ENCODE assay signal across 8 cellular contexts in the genomic region with DNA sequence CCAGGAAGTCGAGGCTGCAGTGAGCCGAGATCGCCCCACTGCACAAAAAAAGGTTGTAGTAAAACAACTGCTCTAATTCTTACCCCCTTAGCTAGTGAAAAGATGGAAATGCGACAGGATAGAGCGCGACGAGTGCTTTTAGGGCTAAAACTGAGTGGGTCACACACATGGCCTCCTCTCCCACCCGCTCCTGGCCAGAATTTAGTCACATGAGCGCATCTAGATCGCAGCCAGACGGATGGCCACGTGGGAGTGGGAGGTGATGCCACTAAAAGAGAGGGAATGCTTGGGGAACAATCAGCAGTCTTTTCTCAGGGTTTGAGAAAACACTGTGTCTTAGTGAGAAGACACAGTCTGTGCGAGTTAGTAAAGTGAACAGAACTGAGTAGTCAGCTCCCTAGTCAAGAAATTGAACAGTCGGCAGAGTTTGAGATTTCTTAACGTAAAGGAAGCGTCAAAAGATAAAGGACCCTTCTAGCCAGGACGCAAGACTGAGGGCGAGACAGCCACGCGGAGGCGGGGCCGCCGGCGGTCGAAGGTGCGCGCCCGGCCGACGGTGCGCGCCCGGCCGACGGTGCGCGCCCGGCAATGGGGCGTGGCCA. TPM values are rescaled to one million over a fixed set of nuclear protein-coding genes. Genes with fewer than 3 reads are reported as not detected.
DNase-seq lines count a peak whose midpoint lies in the region; ATAC-seq and TF ChIP-seq lines count a peak whose summit lies in the region.

No MANE protein-coding gene starts in this region.

- H2AFZ ChIP-seq in OCI-LY7 (ENCODE audit: low read length): peak overlapping the region; percentile 98

- H3K4me3 ChIP-seq in OCI-LY7 (ENCODE audit: low read depth, low read length, poor library complexity, severe bottlenecking): peak overlapping the region; percentile 94
- H3K4me3 ChIP-seq in epithelial cell of proximal tubule (ENCODE audit: low read depth, low read length): peak overlapping the region; percentile 32
- H3K4me3 ChIP-seq in retinal pigment epithelial cell (ENCODE audit: low read length): peak overlapping the region; percentile 34

- TF ChIP-seq CTCF in OCI-LY7 (conservative IDR thresholded peaks at IDR 0.05; ENCODE audit: low read length) (no peak), epithelial cell of proximal tubule (conservative IDR thresholded peaks at IDR 0.05; ENCODE audit: low read depth, low read length) (no peak), retinal pigment epithelial cell (conservative IDR thresholded peaks at IDR 0.05; ENCODE audit: low read depth, low read length) (no peak)

- peaks cover 24% of the 10 kb centered on the region for H3K4me1 ChIP-seq in OCI-LY7 (ENCODE audit: insufficient read depth, low read length, poor library complexity, severe bottlenecking)

- intact Hi-C loops in OCI-LY7 (cut with micrococcal nuclease; ENCODE audit: unreplicated experiment): loop anchor here (1.0 kb wide), 1 partner anchor 145 kb away; no protein-coding TSS in a partner anchor

- H3K9me2 ChIP-seq in OCI-LY7 (ENCODE audit: insufficient read depth, low read length): no peaks in the 10 kb centered on the region

- DNase-seq in OCI-LY7 (ENCODE audit: low spot score): no peak
- DNase-seq in epithelial cell of proximal tubule (ENCODE audit: low read depth): no peak
- no peak for DNase-seq in retinal pigment epithelial cell (ENCODE audit: low read depth)
- DNase-seq in ecto neural progenitor cell (ENCODE audit: low spot score): no peak
- no peak for DNase-seq in NCI-H524 (lab: John Stamatoyannopoulos, UW)

- BruUV-seq in OCI-LY7 (replicated peaks; lab: Mats Ljungman, UMichigan): no TSS peak

- H3K79me2 ChIP-seq in OCI-LY7 (ENCODE audit: insufficient read depth, low read depth, low read length): peaks cover 12% of the 10 kb centered on the region

- H3K27ac ChIP-seq in OCI-LY7 (ENCODE audit: low read depth, low read length, poor library complexity, severe bottlenecking): peak overlapping the region; percentile 62

- ATAC-seq in GM18502 (IDR thresholded peaks at IDR 0.05; ENCODE audit: poor library complexity, unreplicated experiment) (peak; percentile 1), GM21515 (IDR thresholded peaks at IDR 0.05; ENCODE audit: unreplicated experiment) (no peak), HG02981 (IDR thresholded peaks at IDR 0.05; ENCODE audit: unreplicated experiment) (no peak)

- CTCF ChIA-PET in OCI-LY7 (lab: Charles Lee; ENCODE audit: unreplicated experiment): no interaction called here

- no peaks in the 10 kb centered on the region for H3K9me3 ChIP-seq in OCI-LY7 (ENCODE audit: low read length)

- peaks cover 22% of the 10 kb centered on the region; the same call in 1 of the 2 replicates for H3K36me3 ChIP-seq in OCI-LY7 (ENCODE audit: insufficient read depth, low read length)

- H3K4me2 ChIP-seq in OCI-LY7 (ENCODE audit: low read length): peak overlapping the region; percentile 94

- peaks cover 15% of the 10 kb centered on the region for H4K20me1 ChIP-seq in OCI-LY7 (ENCODE audit: insufficient read depth, low read length)

- POLR2A ChIA-PET in OCI-LY7 (lab: Charles Lee): interaction anchor here (0.5 to 1.5 kb wide), 6 partner anchors 9 to 286 kb away, joined by 3 to 10 read pairs (median 4); a partner anchor contains a TSS

RNA-seq across cellular contexts. Expression of a gene that starts 0.7 kb away (rescaled TPM):
- total RNA-seq in OCI-LY7 (2014; rRNA removed; shearing (Covaris generic)): 21.1 and 22.2 TPM in 2 replicates
- total RNA-seq in OCI-LY7 (2022) (12.3 and 14.4 TPM in 2 replicates), epithelial cell of proximal tubule (9.8 and 10.0 TPM in 2 replicates)

RNA-seq across cellular contexts. Expression of a gene that starts 23.3 kb away (rescaled TPM):
- total RNA-seq in OCI-LY7 (2014; rRNA removed; shearing (Covaris generic)): not detected in 2 replicates
- total RNA-seq in OCI-LY7 (2022): not detected in 2 replicates
- not detected in 2 replicates for total RNA-seq in epithelial cell of proximal tubule

RNA-seq across cellular contexts. Expression of a gene that starts 57.9 kb away (rescaled TPM):
- total RNA-seq in OCI-LY7 (2014; rRNA removed; shearing (Covaris generic)): 44.3 and 49.7 TPM in 2 replicates
- total RNA-seq in OCI-LY7 (2022) (41.3 and 45.4 TPM in 2 replicates), epithelial cell of proximal tubule (not detected in 2 replicates)

Comparison
In these comparisons a context has a peak if more than half of its experiments do, and no peak if none do; other contexts are left out.
1. H3K4me3 ChIP-seq: peak in every context shown above with its lines; median percentile 94 in OCI-LY7; 34 in retinal pigment epithelial cell; 32 in epithelial cell of proximal tubule.
2. RNA of a gene that starts 57.9 kb away (total RNA-seq): 41.3 to 49.7 TPM in OCI-LY7; not detected in epithelial cell of proximal tubule; every median in the first group is over 10 times any median in the second.